ENCODE assay signal across 2 cellular contexts in the genomic region with DNA sequence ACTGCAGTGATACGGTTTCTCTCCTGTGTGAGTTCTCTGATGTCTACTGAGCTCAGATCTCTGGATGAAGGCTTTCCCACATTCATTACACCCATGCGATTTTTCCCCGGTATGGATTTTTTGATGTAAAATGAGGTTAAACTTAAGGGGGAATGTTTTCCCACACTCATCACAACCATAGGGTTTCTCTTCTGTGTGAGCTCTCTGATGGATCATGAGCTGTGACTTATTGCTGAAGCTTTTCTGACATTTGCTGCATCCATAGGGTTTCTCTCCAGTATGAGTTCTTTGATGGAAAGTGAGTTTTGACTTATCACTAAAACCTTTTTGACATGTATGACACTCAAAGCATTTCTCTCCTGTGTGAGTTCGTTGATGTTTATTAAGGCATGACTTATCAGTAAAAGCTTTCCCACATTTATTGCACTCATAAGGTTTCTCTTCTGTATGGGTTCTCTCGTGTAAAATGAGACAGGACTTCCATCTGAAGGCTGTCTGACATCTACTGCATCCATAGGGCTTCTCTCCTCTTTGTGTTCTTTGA.
A peak's percentile ranks its signal among the peaks of the same experiment; 100 is the strongest.
TF ChIP-seq lines count a peak whose summit lies in the region.

No MANE protein-coding gene starts in this region.

TF ChIP-seq in GM23338, 12 proteins besides CTCF, POLR2A, EP300 and RAD21:
- TF ChIP-seq CREB1 (CRISPR knock-in tag; IDR thresholded peaks at IDR 0.05; ENCODE audit: low read depth) (no peak), ZNF114 (CRISPR knock-in tag; IDR thresholded peaks at IDR 0.05) (no peak), JUNB (IDR thresholded peaks at IDR 0.05; ENCODE audit: unreplicated experiment) (no peak), EZH2 (IDR thresholded peaks at IDR 0.05; ENCODE audit: low read depth, unreplicated experiment) (no peak), EZH2phosphoT487 (IDR thresholded peaks at IDR 0.05; ENCODE audit: unreplicated experiment) (no peak), NANOG (IDR thresholded peaks at IDR 0.05; ENCODE audit: borderline replicate concordance) (no peak), ZNF331 (CRISPR knock-in tag; IDR thresholded peaks at IDR 0.05; ENCODE audit: low read depth) (no peak), POLR2AphosphoS5 (IDR thresholded peaks at IDR 0.05; ENCODE audit: low read depth) (no peak)
- TF ChIP-seq, protein P1, sequence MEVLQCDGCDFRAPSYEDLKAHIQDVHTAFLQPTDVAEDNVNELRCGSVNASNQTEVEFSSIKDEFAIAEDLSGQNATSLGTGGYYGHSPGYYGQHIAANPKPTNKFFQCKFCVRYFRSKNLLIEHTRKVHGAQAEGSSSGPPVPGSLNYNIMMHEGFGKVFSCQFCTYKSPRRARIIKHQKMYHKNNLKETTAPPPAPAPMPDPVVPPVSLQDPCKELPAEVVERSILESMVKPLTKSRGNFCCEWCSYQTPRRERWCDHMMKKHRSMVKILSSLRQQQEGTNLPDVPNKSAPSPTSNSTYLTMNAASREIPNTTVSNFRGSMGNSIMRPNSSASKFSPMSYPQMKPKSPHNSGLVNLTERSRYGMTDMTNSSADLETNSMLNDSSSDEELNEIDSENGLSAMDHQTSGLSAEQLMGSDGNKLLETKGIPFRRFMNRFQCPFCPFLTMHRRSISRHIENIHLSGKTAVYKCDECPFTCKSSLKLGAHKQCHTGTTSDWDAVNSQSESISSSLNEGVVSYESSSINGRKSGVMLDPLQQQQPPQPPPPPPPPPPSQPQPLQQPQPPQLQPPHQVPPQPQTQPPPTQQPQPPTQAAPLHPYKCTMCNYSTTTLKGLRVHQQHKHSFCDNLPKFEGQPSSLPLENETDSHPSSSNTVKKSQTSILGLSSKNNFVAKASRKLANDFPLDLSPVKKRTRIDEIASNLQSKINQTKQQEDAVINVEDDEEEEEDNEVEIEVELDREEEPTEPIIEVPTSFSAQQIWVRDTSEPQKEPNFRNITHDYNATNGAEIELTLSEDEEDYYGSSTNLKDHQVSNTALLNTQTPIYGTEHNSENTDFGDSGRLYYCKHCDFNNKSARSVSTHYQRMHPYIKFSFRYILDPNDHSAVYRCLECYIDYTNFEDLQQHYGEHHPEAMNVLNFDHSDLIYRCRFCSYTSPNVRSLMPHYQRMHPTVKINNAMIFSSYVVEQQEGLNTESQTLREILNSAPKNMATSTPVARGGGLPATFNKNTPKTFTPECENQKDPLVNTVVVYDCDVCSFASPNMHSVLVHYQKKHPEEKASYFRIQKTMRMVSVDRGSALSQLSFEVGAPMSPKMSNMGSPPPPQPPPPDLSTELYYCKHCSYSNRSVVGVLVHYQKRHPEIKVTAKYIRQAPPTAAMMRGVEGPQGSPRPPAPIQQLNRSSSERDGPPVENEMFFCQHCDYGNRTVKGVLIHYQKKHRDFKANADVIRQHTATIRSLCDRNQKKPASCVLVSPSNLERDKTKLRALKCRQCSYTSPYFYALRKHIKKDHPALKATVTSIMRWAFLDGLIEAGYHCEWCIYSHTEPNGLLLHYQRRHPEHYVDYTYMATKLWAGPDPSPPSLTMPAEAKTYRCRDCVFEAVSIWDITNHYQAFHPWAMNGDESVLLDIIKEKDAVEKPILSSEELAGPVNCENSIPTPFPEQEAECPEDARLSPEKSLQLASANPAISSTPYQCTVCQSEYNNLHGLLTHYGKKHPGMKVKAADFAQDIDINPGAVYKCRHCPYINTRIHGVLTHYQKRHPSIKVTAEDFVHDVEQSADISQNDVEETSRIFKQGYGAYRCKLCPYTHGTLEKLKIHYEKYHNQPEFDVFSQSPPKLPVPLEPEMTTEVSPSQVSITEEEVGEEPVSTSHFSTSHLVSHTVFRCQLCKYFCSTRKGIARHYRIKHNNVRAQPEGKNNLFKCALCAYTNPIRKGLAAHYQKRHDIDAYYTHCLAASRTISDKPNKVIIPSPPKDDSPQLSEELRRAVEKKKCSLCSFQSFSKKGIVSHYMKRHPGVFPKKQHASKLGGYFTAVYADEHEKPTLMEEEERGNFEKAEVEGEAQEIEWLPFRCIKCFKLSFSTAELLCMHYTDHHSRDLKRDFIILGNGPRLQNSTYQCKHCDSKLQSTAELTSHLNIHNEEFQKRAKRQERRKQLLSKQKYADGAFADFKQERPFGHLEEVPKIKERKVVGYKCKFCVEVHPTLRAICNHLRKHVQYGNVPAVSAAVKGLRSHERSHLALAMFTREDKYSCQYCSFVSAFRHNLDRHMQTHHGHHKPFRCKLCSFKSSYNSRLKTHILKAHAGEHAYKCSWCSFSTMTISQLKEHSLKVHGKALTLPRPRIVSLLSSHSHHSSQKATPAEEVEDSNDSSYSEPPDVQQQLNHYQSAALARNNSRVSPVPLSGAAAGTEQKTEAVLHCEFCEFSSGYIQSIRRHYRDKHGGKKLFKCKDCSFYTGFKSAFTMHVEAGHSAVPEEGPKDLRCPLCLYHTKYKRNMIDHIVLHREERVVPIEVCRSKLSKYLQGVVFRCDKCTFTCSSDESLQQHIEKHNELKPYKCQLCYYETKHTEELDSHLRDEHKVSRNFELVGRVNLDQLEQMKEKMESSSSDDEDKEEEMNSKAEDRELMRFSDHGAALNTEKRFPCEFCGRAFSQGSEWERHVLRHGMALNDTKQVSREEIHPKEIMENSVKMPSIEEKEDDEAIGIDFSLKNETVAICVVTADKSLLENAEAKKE (CRISPR knock-in tag; IDR thresholded peaks at IDR 0.05) = no peak
- TF ChIP-seq, protein P2, sequence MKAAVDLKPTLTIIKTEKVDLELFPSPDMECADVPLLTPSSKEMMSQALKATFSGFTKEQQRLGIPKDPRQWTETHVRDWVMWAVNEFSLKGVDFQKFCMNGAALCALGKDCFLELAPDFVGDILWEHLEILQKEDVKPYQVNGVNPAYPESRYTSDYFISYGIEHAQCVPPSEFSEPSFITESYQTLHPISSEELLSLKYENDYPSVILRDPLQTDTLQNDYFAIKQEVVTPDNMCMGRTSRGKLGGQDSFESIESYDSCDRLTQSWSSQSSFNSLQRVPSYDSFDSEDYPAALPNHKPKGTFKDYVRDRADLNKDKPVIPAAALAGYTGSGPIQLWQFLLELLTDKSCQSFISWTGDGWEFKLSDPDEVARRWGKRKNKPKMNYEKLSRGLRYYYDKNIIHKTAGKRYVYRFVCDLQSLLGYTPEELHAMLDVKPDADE (IDR thresholded peaks at IDR 0.05) = no peak

TF ChIP-seq in H1, 55 proteins besides CTCF, POLR2A, EP300 and RAD21:
- no peak for TF ChIP-seq EZH2 (IDR thresholded peaks at IDR 0.05; ENCODE audit: low read depth, low read length, severe bottlenecking)
- peak; percentile 98 for TF ChIP-seq ZNF274 (IDR thresholded peaks at IDR 0.05; ENCODE audit: borderline replicate concordance, extremely low read depth, low read length)
- TF ChIP-seq EGR1 (IDR thresholded peaks at IDR 0.05; ENCODE audit: borderline replicate concordance, low read depth, low read length) = no peak
- TF ChIP-seq TEAD4 (IDR thresholded peaks at IDR 0.05; ENCODE audit: low read depth, low read length) = no peak
- TF ChIP-seq CHD1 (IDR thresholded peaks at IDR 0.05; ENCODE audit: low read depth, low read length) = no peak
